8 cellular contexts compared by ENCODE assay signal in genomic region chr11:84564180-84564866, GRCh38.
DNase-seq lines count a peak whose midpoint lies in the region; ATAC-seq and TF ChIP-seq lines count a peak whose summit lies in the region.

No MANE protein-coding gene starts in this region.

- no peak for TF ChIP-seq POLR2A in erythroblast (IDR thresholded peaks at IDR 0.05; ENCODE audit: low read length)

- H3K9me3 ChIP-seq in SK-N-MC (ENCODE audit: low read depth, low read length) = no peaks in the 10 kb centered on the region
- H3K9me3 ChIP-seq in neutrophil = no peaks in the 10 kb centered on the region

- peak overlapping the region; percentile 78 for H3K27ac ChIP-seq in SK-N-MC
- H3K27ac ChIP-seq in neutrophil = no peak overlapping the region

- no peak for ATAC-seq in activated CD4-positive, CD25-positive, alpha-beta regulatory T cell treated with anti-CD3 and anti-CD28 coated beads, Interleukin-2, amount 50 U/mL, for 24 hours
- ATAC-seq in GM21381 (IDR thresholded peaks at IDR 0.05; ENCODE audit: unreplicated experiment) = peak; percentile 95
- peak; percentile 86 for ATAC-seq in HG03558 (IDR thresholded peaks at IDR 0.05; ENCODE audit: extremely low read depth, unreplicated experiment)

- no peaks in the 10 kb centered on the region for H3K27me3 ChIP-seq in neutrophil

- H3K4me1 ChIP-seq in neutrophil (ENCODE audit: control insufficient read depth in 1 of 2, insufficient read depth in 1 of 2, low read depth in 1 of 2, low read length in 1 of 2) = no peaks in the 10 kb centered on the region

- no peak overlapping the region for H3K4me3 ChIP-seq in SK-N-MC
- H3K4me3 ChIP-seq in neutrophil (ENCODE audit: low read depth in 1 of 2, low read length in 1 of 2) = no peak overlapping the region

- H3K36me3 ChIP-seq in SK-N-MC (ENCODE audit: insufficient read depth, low read length) (no peaks in the 10 kb centered on the region), neutrophil (no peaks in the 10 kb centered on the region)

- H3K9ac ChIP-seq in SK-N-MC (ENCODE audit: insufficient read length) = peak overlapping the region; percentile 5

- DNase-seq in activated CD4-positive, CD25-positive, alpha-beta regulatory T cell treated with anti-CD3 and anti-CD28 coated beads, Interleukin-2, amount 50 U/mL, for 72 hours = peak; percentile 30
- no peak for DNase-seq in SK-N-MC (ENCODE audit: low read depth, low spot score)
- DNase-seq in erythroblast (lab: John Stamatoyannopoulos, UW) = peak; percentile 20 to 60
- no peak for DNase-seq in amniotic stem cell (lab: John Stamatoyannopoulos, UW)

- TF ChIP-seq CTCF in neutrophil (IDR thresholded peaks at IDR 0.05) = peak; percentile 25

Comparison
In these comparisons a context has a peak if more than half of its experiments do, and no peak if none do; other contexts are left out.
1. DNase-seq: peak in activated CD4-positive, CD25-positive, alpha-beta regulatory T cell treated with anti-CD3 and anti-CD28 coated beads, Interleukin-2, amount 50 U/mL, for 72 hours (single experiment) and erythroblast (2 of 2); none in SK-N-MC (single experiment) and amniotic stem cell (single experiment).
2. ATAC-seq: peak in GM21381 (single experiment) and HG03558 (single experiment); none in activated CD4-positive, CD25-positive, alpha-beta regulatory T cell treated with anti-CD3 and anti-CD28 coated beads, Interleukin-2, amount 50 U/mL, for 24 hours (0 of 2).